21 cellular contexts compared by ENCODE assay signal in the genomic region with DNA sequence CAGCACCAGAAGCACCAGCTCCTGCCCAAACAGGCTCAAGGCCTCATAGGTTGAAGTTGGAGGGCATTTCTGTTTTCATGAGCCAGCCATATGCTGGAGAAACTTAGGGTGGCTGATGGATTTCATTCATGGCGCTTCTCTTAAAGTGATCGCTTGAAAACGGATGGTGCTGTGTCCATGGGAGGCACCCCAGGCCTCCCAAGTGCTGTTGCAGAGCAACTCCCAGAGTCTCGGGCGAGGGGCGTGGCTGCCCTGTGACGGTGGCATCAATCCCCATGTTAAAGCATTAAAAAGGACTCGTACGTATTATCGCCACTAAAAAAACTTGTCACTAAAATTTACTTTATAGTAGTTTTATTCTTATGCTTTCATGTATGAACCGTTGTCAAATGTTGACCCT.
"Had no signal": no experiment of that assay in that cellular context is flagged by ENCODE, and none has a peak within 500 bp of the region (broad histone marks: within the 10 kb centered on the region; RNA-seq: fewer than 3 reads in every experiment).

No MANE protein-coding gene starts in this region.

- DNase-seq: heart right ventricle, hippocampal formation, hypothalamus, immature natural killer cell, islet precursor cell, kidney, kidney glomerular epithelial cell, left cardiac atrium, left colon, left lung, left ventricle myocardium inferior, left ventricle myocardium superior, lower lobe of right lung, mammary epithelial cell, mesenchymal stem cell, mesendoderm, midbrain, mucosa of descending colon, naive B cell had no signal

- H3K36me3 ChIP-seq: heart right ventricle, left lung, left ventricle myocardium inferior, lower lobe of right lung had no signal

- H3K4me2 ChIP-seq: hepatocyte had no signal

- H3K4me3 ChIP-seq: heart right ventricle, hepatocyte, left lung, left ventricle myocardium inferior, lower lobe of right lung, mucosa of descending colon had no signal

- H2AFZ ChIP-seq: hepatocyte had no signal

- H3K9me3 ChIP-seq: left lung, lower lobe of right lung, mucosa of descending colon had no signal

- ATAC-seq: heart right ventricle, left cardiac atrium, left colon, left lobe of liver, left lung, left ventricle myocardium superior, lower lobe of right lung, mucosa of descending colon had no signal

- H3K4me1 ChIP-seq: left lung, lower lobe of right lung had no signal

- H3K79me2 ChIP-seq: hepatocyte had no signal

- H3K27ac ChIP-seq: heart right ventricle, hepatocyte, left lung, left ventricle myocardium inferior, lower lobe of right lung had no signal
